Comparison of ENCODE assay signal across 14 cellular contexts in the genomic region with DNA sequence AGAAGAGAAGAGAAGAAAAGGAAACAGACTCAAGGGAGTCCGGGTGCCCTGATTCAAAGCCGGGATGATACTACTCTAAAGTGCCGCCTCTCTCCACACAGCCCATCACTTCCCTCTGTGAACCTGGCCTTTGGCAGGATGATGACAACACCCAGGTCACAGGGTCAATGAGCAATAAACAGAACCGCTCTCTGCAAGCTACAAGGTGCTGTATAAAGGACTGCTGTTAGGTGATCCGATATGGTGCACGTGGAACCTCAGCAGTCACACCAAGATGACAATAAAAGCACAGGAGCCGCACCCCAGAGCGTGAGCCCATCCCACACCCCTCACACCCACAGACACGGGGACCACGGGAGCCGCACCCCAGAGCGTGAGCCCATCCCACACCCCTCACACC. TPM values are rescaled to one million over a fixed set of nuclear protein-coding genes. Genes with fewer than 3 reads are reported as not detected.
A peak's percentile ranks its signal among the peaks of the same experiment; 100 is the strongest.
DNase-seq lines count a peak whose midpoint lies in the region; ATAC-seq and TF ChIP-seq lines count a peak whose summit lies in the region.
"Had no signal": no experiment of that assay in that cellular context is flagged by ENCODE, and none has a peak within 500 bp of the region (broad histone marks: within the 10 kb centered on the region; RNA-seq: fewer than 3 reads in every experiment).

No MANE protein-coding gene starts in this region.

- no peaks in the 10 kb centered on the region for H3K4me1 ChIP-seq in CD8-positive, alpha-beta memory T cell (ENCODE audit: insufficient read depth, low read length)
- no peaks in the 10 kb centered on the region for H3K4me1 ChIP-seq in esophagus muscularis mucosa

- POLR2A ChIA-PET in CD8-positive, alpha-beta memory T cell (lab: Charles Lee), result no interaction called here
- POLR2A ChIA-PET in WTC11 (lab: Charles Lee), result no interaction called here
- POLR2A ChIA-PET in CD4-positive, alpha-beta T cell (lab: Charles Lee), result no interaction called here

- no peak overlapping the region for H3K4me3 ChIP-seq in CD8-positive, alpha-beta memory T cell (ENCODE audit: low read length)
- no peak overlapping the region for H3K4me3 ChIP-seq in esophagus muscularis mucosa

- H3K4me1 Mint-ChIP-seq in CD8-positive, alpha-beta memory T cell, result peaks cover 3 to 5% (median 4%) of the 10 kb centered on the region in 3 donors
- no peaks in the 10 kb centered on the region for H3K4me1 Mint-ChIP-seq in WTC11
- H3K4me1 Mint-ChIP-seq in CD4-positive, alpha-beta T cell (ENCODE audit: low read depth), result no peaks in the 10 kb centered on the region
- no peaks in the 10 kb centered on the region for H3K4me1 Mint-ChIP-seq in activated naive CD8-positive, alpha-beta T cell treated with anti-CD3 and anti-CD28 coated beads, Interleukin-2, amount 50 U/mL, for 24 hours

- H3K27me3 ChIP-seq in CD8-positive, alpha-beta memory T cell (ENCODE audit: insufficient read depth, low read length, poor library complexity, severe bottlenecking), result no peaks in the 10 kb centered on the region
- H3K27me3 ChIP-seq in CD4-positive, alpha-beta T cell (ENCODE audit: control insufficient read depth, insufficient read depth, low read length), result no peaks in the 10 kb centered on the region
- no peaks in the 10 kb centered on the region for H3K27me3 ChIP-seq in esophagus muscularis mucosa

- no peak overlapping the region for H3K4me3 Mint-ChIP-seq in CD8-positive, alpha-beta memory T cell
- H3K4me3 Mint-ChIP-seq in WTC11, result no peak overlapping the region
- no peak overlapping the region for H3K4me3 Mint-ChIP-seq in CD4-positive, alpha-beta T cell
- no peak overlapping the region for H3K4me3 Mint-ChIP-seq in activated naive CD8-positive, alpha-beta T cell treated with anti-CD3 and anti-CD28 coated beads, Interleukin-2, amount 50 U/mL, for 24 hours
- H3K4me3 Mint-ChIP-seq: CD4-positive, CD25-positive, alpha-beta regulatory T cell had no signal

- TF ChIP-seq CTCF in WTC11 (IDR thresholded peaks at IDR 0.05) (no peak), esophagus muscularis mucosa (IDR thresholded peaks at IDR 0.05) (no peak)
- TF ChIP-seq CTCF in CD4-positive, alpha-beta T cell (IDR thresholded peaks at IDR 0.05), result no peak

- H3K36me3 ChIP-seq in CD8-positive, alpha-beta memory T cell (ENCODE audit: insufficient read depth, low read length), result no peaks in the 10 kb centered on the region
- H3K36me3 ChIP-seq in esophagus muscularis mucosa, result peaks cover 0 to 15% (median 10%) of the 10 kb centered on the region in 4 donors

- peak overlapping the region in 5 of 8 donors; percentile 23 to 73 (median 41) for H3K27ac Mint-ChIP-seq in CD8-positive, alpha-beta memory T cell
- no peak overlapping the region; the same call in 1 of the 2 replicates for H3K27ac Mint-ChIP-seq in WTC11
- H3K27ac Mint-ChIP-seq in CD4-positive, alpha-beta T cell, result no peak overlapping the region
- H3K27ac Mint-ChIP-seq in activated naive CD8-positive, alpha-beta T cell treated with anti-CD3 and anti-CD28 coated beads, Interleukin-2, amount 50 U/mL, for 24 hours, result no peak overlapping the region
- H3K27ac Mint-ChIP-seq: CD4-positive, CD25-positive, alpha-beta regulatory T cell had no signal

- no peak for TF ChIP-seq EP300 in esophagus muscularis mucosa (IDR thresholded peaks at IDR 0.05)

- WGBS in esophagus muscularis mucosa, result 94% methylated on average over 12 of the region's 12 CpGs

- DNase-seq in CD8-positive, alpha-beta memory T cell, result no peak
- DNase-seq in ELR (ENCODE audit: low read depth) (peak; percentile 22), WTC11 (ENCODE audit: low spot score) (no peak), left lobe of liver (ENCODE audit: low spot score) (no peak), NCI-H1048 (lab: John Stamatoyannopoulos, UW) (no peak), esophagus muscularis mucosa (ENCODE audit: extremely low spot score) (no peak)
- DNase-seq in CD4-positive, alpha-beta T cell, result no peak
- DNase-seq in activated naive CD8-positive, alpha-beta T cell treated with anti-CD3 and anti-CD28 coated beads, Interleukin-2, amount 50 U/mL, for 24 hours, result no peak
- DNase-seq: AML-193; CD4-positive, CD25-positive, alpha-beta regulatory T cell; NCI-H1092; NCI-H345; NCI-H82; SHP77 had no signal

- TF ChIP-seq POLR2A in esophagus muscularis mucosa (IDR thresholded peaks at IDR 0.05; ENCODE audit: low read depth), result no peak

- H3K36me3 Mint-ChIP-seq in CD8-positive, alpha-beta memory T cell, result peaks cover 0 to 7% (median 6%) of the 10 kb centered on the region in 3 donors
- no peaks in the 10 kb centered on the region for H3K36me3 Mint-ChIP-seq in WTC11
- peaks cover 8% of the 10 kb centered on the region for H3K36me3 Mint-ChIP-seq in CD4-positive, alpha-beta T cell (ENCODE audit: low read depth)
- no peaks in the 10 kb centered on the region for H3K36me3 Mint-ChIP-seq in activated naive CD8-positive, alpha-beta T cell treated with anti-CD3 and anti-CD28 coated beads, Interleukin-2, amount 50 U/mL, for 24 hours (ENCODE audit: low read depth)

- no peaks in the 10 kb centered on the region for H3K27me3 Mint-ChIP-seq in CD8-positive, alpha-beta memory T cell
- no peaks in the 10 kb centered on the region for H3K27me3 Mint-ChIP-seq in WTC11 (ENCODE audit: low read depth)
- no peaks in the 10 kb centered on the region for H3K27me3 Mint-ChIP-seq in CD4-positive, alpha-beta T cell
- no peaks in the 10 kb centered on the region for H3K27me3 Mint-ChIP-seq in activated naive CD8-positive, alpha-beta T cell treated with anti-CD3 and anti-CD28 coated beads, Interleukin-2, amount 50 U/mL, for 24 hours
- H3K27me3 Mint-ChIP-seq: CD4-positive, CD25-positive, alpha-beta regulatory T cell had no signal

- ATAC-seq in WTC11 (no peak), left lobe of liver (peak; percentile 88)
- ATAC-seq in CD4-positive, alpha-beta T cell (ENCODE audit: poor library complexity), result no peak
- no peak for ATAC-seq in activated naive CD8-positive, alpha-beta T cell treated with anti-CD3 and anti-CD28 coated beads, Interleukin-2, amount 50 U/mL, for 24 hours

- CTCF ChIA-PET in CD8-positive, alpha-beta memory T cell (lab: Charles Lee), result interaction anchor here (1.1 kb wide), 1 partner anchor 460 kb away, joined by 3 read pairs; no protein-coding TSS in a partner anchor
- CTCF ChIA-PET in WTC11 (lab: Charles Lee), result no interaction called here
- CTCF ChIA-PET in CD4-positive, alpha-beta T cell (lab: Charles Lee), result no interaction called here

- intact Hi-C loops in CD4-positive, alpha-beta T cell (cut with DNase I, micrococcal nuclease), result no loop called here
- intact Hi-C loops in esophagus muscularis mucosa (cut with DNase I), result no loop called here

- peaks cover 0 to 2% (median 0%) of the 10 kb centered on the region in 5 donors for H3K9me3 Mint-ChIP-seq in CD8-positive, alpha-beta memory T cell
- H3K9me3 Mint-ChIP-seq in WTC11, result no peaks in the 10 kb centered on the region
- H3K9me3 Mint-ChIP-seq in CD4-positive, alpha-beta T cell, result no peaks in the 10 kb centered on the region
- no peaks in the 10 kb centered on the region for H3K9me3 Mint-ChIP-seq in activated naive CD8-positive, alpha-beta T cell treated with anti-CD3 and anti-CD28 coated beads, Interleukin-2, amount 50 U/mL, for 24 hours
- H3K9me3 Mint-ChIP-seq: CD4-positive, CD25-positive, alpha-beta regulatory T cell had no signal

- no peaks in the 10 kb centered on the region for H3K9me3 ChIP-seq in CD8-positive, alpha-beta memory T cell (ENCODE audit: low read length)
- H3K9me3 ChIP-seq in CD4-positive, alpha-beta T cell (ENCODE audit: control insufficient read depth, low read length), result no peaks in the 10 kb centered on the region
- H3K9me3 ChIP-seq in esophagus muscularis mucosa, result no peaks in the 10 kb centered on the region

- H3K27ac ChIP-seq in CD8-positive, alpha-beta memory T cell (ENCODE audit: low read depth, low read length), result no peak overlapping the region
- no peak overlapping the region for H3K27ac ChIP-seq in CD4-positive, alpha-beta T cell (ENCODE audit: low read depth, low read length)
- H3K27ac ChIP-seq in esophagus muscularis mucosa (replicated peaks in 1 of 4), result no peak overlapping the region

TF ChIP-seq in WTC11, 78 proteins besides CTCF, POLR2A, EP300 and RAD21 (continues in another document):
- TF ChIP-seq, protein P1, sequence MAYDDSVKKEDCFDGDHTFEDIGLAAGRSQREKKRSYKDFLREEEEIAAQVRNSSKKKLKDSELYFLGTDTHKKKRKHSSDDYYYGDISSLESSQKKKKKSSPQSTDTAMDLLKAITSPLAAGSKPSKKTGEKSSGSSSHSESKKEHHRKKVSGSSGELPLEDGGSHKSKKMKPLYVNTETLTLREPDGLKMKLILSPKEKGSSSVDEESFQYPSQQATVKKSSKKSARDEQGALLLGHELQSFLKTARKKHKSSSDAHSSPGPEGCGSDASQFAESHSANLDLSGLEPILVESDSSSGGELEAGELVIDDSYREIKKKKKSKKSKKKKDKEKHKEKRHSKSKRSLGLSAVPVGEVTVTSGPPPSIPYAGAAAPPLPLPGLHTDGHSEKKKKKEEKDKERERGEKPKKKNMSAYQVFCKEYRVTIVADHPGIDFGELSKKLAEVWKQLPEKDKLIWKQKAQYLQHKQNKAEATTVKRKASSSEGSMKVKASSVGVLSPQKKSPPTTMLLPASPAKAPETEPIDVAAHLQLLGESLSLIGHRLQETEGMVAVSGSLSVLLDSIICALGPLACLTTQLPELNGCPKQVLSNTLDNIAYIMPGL (CRISPR knock-in tag; IDR thresholded peaks at IDR 0.05), result no peak
- TF ChIP-seq, protein P2, sequence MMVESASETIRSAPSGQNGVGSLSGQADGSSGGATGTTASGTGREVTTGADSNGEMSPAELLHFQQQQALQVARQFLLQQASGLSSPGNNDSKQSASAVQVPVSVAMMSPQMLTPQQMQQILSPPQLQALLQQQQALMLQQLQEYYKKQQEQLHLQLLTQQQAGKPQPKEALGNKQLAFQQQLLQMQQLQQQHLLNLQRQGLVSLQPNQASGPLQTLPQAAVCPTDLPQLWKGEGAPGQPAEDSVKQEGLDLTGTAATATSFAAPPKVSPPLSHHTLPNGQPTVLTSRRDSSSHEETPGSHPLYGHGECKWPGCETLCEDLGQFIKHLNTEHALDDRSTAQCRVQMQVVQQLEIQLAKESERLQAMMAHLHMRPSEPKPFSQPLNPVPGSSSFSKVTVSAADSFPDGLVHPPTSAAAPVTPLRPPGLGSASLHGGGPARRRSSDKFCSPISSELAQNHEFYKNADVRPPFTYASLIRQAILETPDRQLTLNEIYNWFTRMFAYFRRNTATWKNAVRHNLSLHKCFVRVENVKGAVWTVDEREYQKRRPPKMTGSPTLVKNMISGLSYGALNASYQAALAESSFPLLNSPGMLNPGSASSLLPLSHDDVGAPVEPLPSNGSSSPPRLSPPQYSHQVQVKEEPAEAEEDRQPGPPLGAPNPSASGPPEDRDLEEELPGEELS (CRISPR knock-in tag; IDR thresholded peaks at IDR 0.05), result no peak
- TF ChIP-seq GABPB1 (CRISPR knock-in tag; IDR thresholded peaks at IDR 0.05), result peak; percentile 62

RNA-seq across cellular contexts. Expression of a gene that starts 10.7 kb away (rescaled TPM):
- total RNA-seq in CD8-positive, alpha-beta memory T cell, result 1 to 10 TPM; 4.3 to 5.0 TPM
- polyA plus RNA-seq in CD8-positive, alpha-beta memory T cell, result 15.8 TPM
- 5.5 to 9.6 TPM (median 8.4 TPM) in 3 replicates for total RNA-seq in WTC11 (2021)
- total RNA-seq in left lobe of liver, result 0.65 TPM
- 1 to 10 TPM; 2.6 to 2.8 TPM for total RNA-seq in CD4-positive, alpha-beta T cell
- total RNA-seq in esophagus muscularis mucosa, result 1 to 10 TPM; 2.8 to 7.3 (median 4.1) TPM

RNA-seq across cellular contexts. Expression of a gene that starts 32.0 kb away (rescaled TPM):
- total RNA-seq in CD8-positive, alpha-beta memory T cell, result 1 to 10 TPM; 4.0 to 4.1 TPM
- 7.2 TPM for polyA plus RNA-seq in CD8-positive, alpha-beta memory T cell
- total RNA-seq in WTC11 (2021) (3.0 to 3.9 TPM (median 3.2 TPM) in 3 replicates), left lobe of liver (0.25 TPM), esophagus muscularis mucosa (under 1 TPM in 1 of 4 donors, not detected in 3; 0.32 TPM)
- 1 to 10 TPM; 1.6 to 2.1 TPM for total RNA-seq in CD4-positive, alpha-beta T cell

Comparison
In these comparisons a context has a peak if more than half of its experiments do, and no peak if none do; other contexts are left out.
1. H3K27ac Mint-ChIP-seq: peak in CD8-positive, alpha-beta memory T cell (5 of 8); none in WTC11 (single experiment), CD4-positive, alpha-beta T cell (single experiment) and activated naive CD8-positive, alpha-beta T cell treated with anti-CD3 and anti-CD28 coated beads, Interleukin-2, amount 50 U/mL, for 24 hours (single experiment).